Comparison of ENCODE assay signal across 16 cellular contexts in the genomic region with DNA sequence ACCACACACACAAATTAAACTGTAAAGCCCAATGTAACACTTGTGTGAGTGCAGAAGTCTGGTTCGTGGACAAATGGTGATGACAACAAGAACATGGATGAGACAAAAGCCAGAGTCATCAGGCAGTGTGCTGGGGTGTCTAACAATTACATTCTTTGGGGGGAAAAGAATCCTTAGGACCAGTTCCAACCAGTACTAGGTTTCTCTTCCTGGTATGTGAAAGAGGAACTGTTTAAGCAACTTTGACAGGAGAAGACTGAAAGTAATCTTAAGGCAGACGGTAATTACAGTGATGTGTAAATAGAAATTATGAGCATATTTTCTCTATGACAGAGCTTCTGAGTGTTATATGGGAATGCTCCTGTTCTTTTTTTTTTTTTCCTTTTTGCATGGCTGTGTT.
DNase-seq lines count a peak whose midpoint lies in the region; ATAC-seq lines count a peak whose summit lies in the region.
"Had no signal": no experiment of that assay in that cellular context is flagged by ENCODE, and none has a peak within 500 bp of the region (broad histone marks: within the 10 kb centered on the region; RNA-seq: fewer than 3 reads in every experiment).

No MANE protein-coding gene starts in this region.

- ATAC-seq in HG03039 (IDR thresholded peaks at IDR 0.05; ENCODE audit: unreplicated experiment) (no peak), HG03354 (IDR thresholded peaks at IDR 0.05; ENCODE audit: poor library complexity, severe bottlenecking, unreplicated experiment) (no peak)
- ATAC-seq: gastrocnemius medialis had no signal

- DNase-seq in A172 (ENCODE audit: low spot score) (peak; percentile 44), HS-5 (ENCODE audit: low read depth) (peak; percentile 74), amniotic epithelial cell (ENCODE audit: low read depth) (peak; percentile 87), kidney tubule cell (ENCODE audit: low spot score) (peak; percentile 46), NCI-H1694 treated with DMSO at 0.1 percent for 48 hours (lab: John Stamatoyannopoulos, UW) (no peak), NCI-H128 (lab: John Stamatoyannopoulos, UW; ENCODE audit: unreplicated experiment) (no peak)
- DNase-seq: activated naive CD4-positive, alpha-beta T cell treated with anti-CD3 and anti-CD28 coated beads, Interleukin-2, amount 50 U/mL, for 16 hours; AML-193; cortex of kidney; gastrocnemius medialis; GF-D8; Karpas-422; nucleus accumbens; stimulated activated CD4-positive, alpha-beta T cell treated with anti-CD3 and anti-CD28 coated beads, Interleukin-2, amount 100 ng/mL, for 24 hours had no signal

Comparison
In these comparisons a context has a peak if more than half of its experiments do, and no peak if none do; other contexts are left out.
1. DNase-seq: peak in A172 (single experiment), HS-5 (single experiment), amniotic epithelial cell (single experiment) and kidney tubule cell (single experiment); none in NCI-H1694 treated with DMSO at 0.1 percent for 48 hours (single experiment) and NCI-H128 (single experiment).